8 cellular contexts compared by ENCODE assay signal in genomic region chr11:113289341-113290187, GRCh38. TPM values are rescaled to one million over a fixed set of nuclear protein-coding genes. Genes with fewer than 3 reads are reported as not detected.
DNase-seq lines count a peak whose midpoint lies in the region; ATAC-seq and TF ChIP-seq lines count a peak whose summit lies in the region.

No MANE protein-coding gene starts in this region.

- H3K27me3 ChIP-seq in esophagus muscularis mucosa, result peaks cover 0 to 13% (median 0%) of the 10 kb centered on the region in 4 donors

- no peak for TF ChIP-seq EP300 in esophagus muscularis mucosa (IDR thresholded peaks at IDR 0.05)

- H3K9me3 Mint-ChIP-seq in nephron progenitor cell, result no peaks in the 10 kb centered on the region

- H3K36me3 ChIP-seq in esophagus muscularis mucosa, result no peaks in the 10 kb centered on the region

- no peak for TF ChIP-seq POLR2A in esophagus muscularis mucosa (IDR thresholded peaks at IDR 0.05; ENCODE audit: low read depth)

- ATAC-seq in GM19324 (IDR thresholded peaks at IDR 0.05; ENCODE audit: low FRiP score, unreplicated experiment), result peak; percentile 64
- ATAC-seq in HG03378 (IDR thresholded peaks at IDR 0.05; ENCODE audit: unreplicated experiment), result peak; percentile 68

- H3K27ac Mint-ChIP-seq in nephron progenitor cell, result no peak overlapping the region

- H3K4me3 Mint-ChIP-seq in nephron progenitor cell, result no peak overlapping the region

- H3K27ac ChIP-seq in esophagus muscularis mucosa (replicated peaks in 1 of 4), result no peak overlapping the region

- peaks cover 3% of the 10 kb centered on the region for H3K4me1 Mint-ChIP-seq in nephron progenitor cell

- WGBS in esophagus muscularis mucosa, result 63% methylated on average over 8 of the region's 13 CpGs

- DNase-seq in COLO668 (lab: John Stamatoyannopoulos, UW; ENCODE audit: unreplicated experiment) (peak; percentile 63), NCI-H82 treated with DMSO at 0.1 percent for 48 hours (lab: John Stamatoyannopoulos, UW; ENCODE audit: unreplicated experiment) (peak; percentile 36), esophagus muscularis mucosa (ENCODE audit: extremely low spot score) (no peak), nephron progenitor cell (peak; percentile 82), stromal cell of bone marrow (ENCODE audit: low read depth) (peak; percentile 17)
- DNase-seq in activated CD8-positive, alpha-beta memory T cell treated with anti-CD3 and anti-CD28 coated beads, Interleukin-2, amount 50 U/mL, for 48 hours, result peak; percentile 85

- intact Hi-C loops in esophagus muscularis mucosa (cut with DNase I), result loop anchor here (2.0 to 10.0 kb wide), 3 partner anchors 701 to 1075 kb away; no protein-coding TSS in a partner anchor

- TF ChIP-seq CTCF in esophagus muscularis mucosa (IDR thresholded peaks at IDR 0.05), result peak; percentile 85 to 95 (median 88)
- TF ChIP-seq CTCF in nephron progenitor cell (IDR thresholded peaks at IDR 0.05), result peak; percentile 98

- no peaks in the 10 kb centered on the region for H3K9me3 ChIP-seq in esophagus muscularis mucosa

- H3K4me3 ChIP-seq in esophagus muscularis mucosa, result no peak overlapping the region

- peaks cover 0 to 8% (median 0%) of the 10 kb centered on the region in 4 donors for H3K4me1 ChIP-seq in esophagus muscularis mucosa

- H3K36me3 Mint-ChIP-seq in nephron progenitor cell (ENCODE audit: low read depth), result no peaks in the 10 kb centered on the region

- H3K27me3 Mint-ChIP-seq in nephron progenitor cell (ENCODE audit: low read depth, poor library complexity), result peaks cover 15% of the 10 kb centered on the region

RNA-seq across cellular contexts. Expression of gene TTC12, which starts 24.8 kb away (rescaled TPM):
- 10 to 100 TPM; 10.4 to 16.2 (median 13.3) TPM for total RNA-seq in esophagus muscularis mucosa
